ENCODE assay signal across 18 cellular contexts in genomic region chr7:56199639-56200038, GRCh38.
"Had no signal": no experiment of that assay in that cellular context is flagged by ENCODE, and none has a peak within 500 bp of the region (broad histone marks: within the 10 kb centered on the region; RNA-seq: fewer than 3 reads in every experiment).

No MANE protein-coding gene starts in this region.

- H3K4me3 ChIP-seq: esophagus squamous epithelium, hepatocyte, psoas muscle, skin epidermis, suprapubic skin, thyroid gland, uterus had no signal

- H3K27ac Mint-ChIP-seq: dendritic cell treated with granulocyte-macrophage colony-stimulating factor and Interleukin-4, amounts not matched to agents 40 ng/mL and 50 ng/mL, for 4 days; effector memory CD8-positive, alpha-beta T cell; naive thymus-derived CD8-positive, alpha-beta T cell; stimulated activated naive B cell treated with anti-CD40 and anti-IgM and Interleukin-4, amounts not matched to agents 10 μg/mL and 1 μg/mL and 100 μg/mL, for 72 hours; type B pancreatic cell had no signal

- H3K36me3 Mint-ChIP-seq: type B pancreatic cell had no signal

- H3K4me3 Mint-ChIP-seq: dendritic cell treated with granulocyte-macrophage colony-stimulating factor and Interleukin-4, amounts not matched to agents 40 ng/mL and 50 ng/mL, for 4 days; effector memory CD8-positive, alpha-beta T cell; naive thymus-derived CD8-positive, alpha-beta T cell; stimulated activated naive B cell treated with anti-CD40 and anti-IgM and Interleukin-4, amounts not matched to agents 10 μg/mL and 1 μg/mL and 100 μg/mL, for 72 hours; type B pancreatic cell had no signal

- ATAC-seq: effector memory CD8-positive, alpha-beta T cell; naive thymus-derived CD8-positive, alpha-beta T cell; psoas muscle; sciatic nerve; stimulated activated naive B cell treated with anti-CD40 and anti-IgM and Interleukin-4, amounts not matched to agents 10 μg/mL and 1 μg/mL and 100 μg/mL, for 72 hours had no signal

- H3K27me3 Mint-ChIP-seq: dendritic cell treated with granulocyte-macrophage colony-stimulating factor and Interleukin-4, amounts not matched to agents 40 ng/mL and 50 ng/mL, for 4 days; effector memory CD8-positive, alpha-beta T cell; stimulated activated naive B cell treated with anti-CD40 and anti-IgM and Interleukin-4, amounts not matched to agents 10 μg/mL and 1 μg/mL and 100 μg/mL, for 72 hours; type B pancreatic cell had no signal

- DNase-seq: effector memory CD8-positive, alpha-beta T cell; esophagus squamous epithelium; foreskin melanocyte; head of caudate nucleus; mesendoderm; naive thymus-derived CD8-positive, alpha-beta T cell; psoas muscle; stimulated activated CD4-positive, alpha-beta T cell treated with anti-CD3 and anti-CD28 coated beads, Interleukin-2, amount 100 ng/mL, for 24 hours; stimulated activated CD4-positive, alpha-beta T cell treated with anti-CD3 and anti-CD28 coated beads, Interleukin-4, amount 100 ng/mL, for 4 hours; stimulated activated naive B cell treated with anti-CD40 and anti-IgM and Interleukin-4, amounts not matched to agents 10 μg/mL and 1 μg/mL and 100 μg/mL, for 72 hours; thyroid gland; uterus had no signal

- H3K4me1 Mint-ChIP-seq: naive thymus-derived CD8-positive, alpha-beta T cell; stimulated activated naive B cell treated with anti-CD40 and anti-IgM and Interleukin-4, amounts not matched to agents 10 μg/mL and 1 μg/mL and 100 μg/mL, for 72 hours had no signal

- H3K9me3 Mint-ChIP-seq: effector memory CD8-positive, alpha-beta T cell had no signal
